Comparison of ENCODE assay signal across 8 cellular contexts in genomic region chr2:101306410-101306809, GRCh38. TPM values are rescaled to one million over a fixed set of nuclear protein-coding genes. Genes with fewer than 3 reads are reported as not detected.
DNase-seq lines count a peak whose midpoint lies in the region; ATAC-seq and TF ChIP-seq lines count a peak whose summit lies in the region.

No MANE protein-coding gene starts in this region.

- H3K4me1 ChIP-seq in PC-3 (ENCODE audit: insufficient read depth, low read length): peaks cover 53% of the 10 kb centered on the region

- DNase-seq in CD1c-positive myeloid dendritic cell (ENCODE audit: extremely low spot score) (peak; percentile 41), PC-3 (no peak), coronary artery (ENCODE audit: low spot score) (no peak), osteocyte (ENCODE audit: extremely low spot score, unreplicated experiment) (no peak), NCI-H526 treated with DMSO at 0.1 percent for 48 hours (lab: John Stamatoyannopoulos, UW) (no peak), D341Med (ENCODE audit: low spot score) (no peak), foreskin melanocyte (no peak)

- no peaks in the 10 kb centered on the region for H3K9me3 ChIP-seq in PC-3 (ENCODE audit: low read length)

- H3K9ac ChIP-seq in PC-3 (ENCODE audit: low read length): peak overlapping the region; percentile 95

- no peaks in the 10 kb centered on the region for H3K27me3 Mint-ChIP-seq in osteocyte (ENCODE audit: unreplicated experiment)

- H3K27ac ChIP-seq in PC-3 (ENCODE audit: low read length): peak overlapping the region; percentile 53; the same call in 1 of the 2 replicates
- H3K27ac ChIP-seq in coronary artery: peak overlapping the region; percentile 92 to 96

- peak; percentile 11 for ATAC-seq in GM21528 (IDR thresholded peaks at IDR 0.05; ENCODE audit: low FRiP score, unreplicated experiment)
- ATAC-seq in PC-3: 0 out of 2 replicates have a peak, but pooled peaks have one; percentile 3

- CTCF ChIA-PET in PC-3 (lab: Charles Lee): interaction anchor here (1.0 kb wide), 1 partner anchor 36 kb away, joined by 3 read pairs; no protein-coding TSS in a partner anchor

- peak overlapping the region; percentile 90 for H3K4me3 Mint-ChIP-seq in osteocyte (ENCODE audit: unreplicated experiment)

- intact Hi-C loops in PC-3 (cut with micrococcal nuclease): loop anchor here (2.0 kb wide), 1 partner anchor 28 kb away; no protein-coding TSS in a partner anchor

- H4K20me1 ChIP-seq in PC-3 (ENCODE audit: low read length): peaks cover 49% of the 10 kb centered on the region

- peaks cover 42% of the 10 kb centered on the region for H3K4me1 Mint-ChIP-seq in osteocyte (ENCODE audit: unreplicated experiment)

- H3F3A ChIP-seq in PC-3 (ENCODE audit: low read length, unreplicated experiment): no peaks in the 10 kb centered on the region

- no TSS peak for BruUV-seq in PC-3 (replicated peaks; lab: Mats Ljungman, UMichigan)

- H3K36me3 ChIP-seq in PC-3 (ENCODE audit: low read depth, low read length): peaks cover 6% of the 10 kb centered on the region; the same call in 1 of the 2 replicates

- H3K4me3 ChIP-seq in PC-3 (ENCODE audit: low read length): peak overlapping the region; percentile 83
- H3K4me3 ChIP-seq in coronary artery: peak overlapping the region; percentile 97

- H2AFZ ChIP-seq in PC-3 (ENCODE audit: low read length): no peak overlapping the region

- H3K27ac Mint-ChIP-seq in osteocyte (ENCODE audit: unreplicated experiment): peak overlapping the region; percentile 88

- peak overlapping the region; percentile 92 for H3K4me2 ChIP-seq in PC-3 (ENCODE audit: low read length)

- no peaks in the 10 kb centered on the region for H3K9me2 ChIP-seq in PC-3 (replicated peaks; ENCODE audit: low read length)

- TF ChIP-seq CTCF in PC-3 (conservative IDR thresholded peaks at IDR 0.05; ENCODE audit: low read depth, low read length) (no peak), coronary artery (IDR thresholded peaks at IDR 0.05) (no peak), osteocyte (IDR thresholded peaks at IDR 0.05) (no peak)

- no peaks in the 10 kb centered on the region for H3K27me3 ChIP-seq in PC-3 (ENCODE audit: low read length)

- peaks cover 2% of the 10 kb centered on the region for H3K36me3 Mint-ChIP-seq in osteocyte (ENCODE audit: unreplicated experiment)

- POLR2A ChIA-PET in PC-3 (lab: Charles Lee; ENCODE audit: unreplicated experiment): interaction anchor here (0.5 kb wide), 1 partner anchor 88 kb away, joined by 34 read pairs; no protein-coding TSS in a partner anchor

- H3K9me3 Mint-ChIP-seq in osteocyte (ENCODE audit: unreplicated experiment): no peaks in the 10 kb centered on the region

- peaks cover 71% of the 10 kb centered on the region for H3K79me2 ChIP-seq in PC-3 (ENCODE audit: low read length)

RNA-seq across cellular contexts. Expression of gene RNF149, which starts 2.1 kb away (rescaled TPM):
- total RNA-seq in PC-3 (2014; rRNA removed): 47.3 and 68.0 TPM in 2 replicates
- 31.8 and 34.7 TPM in 2 replicates for total RNA-seq in osteocyte

RNA-seq across cellular contexts. Expression of gene CNOT11, which starts 53.7 kb away (rescaled TPM):
- total RNA-seq in PC-3 (2014; rRNA removed) (44.9 and 48.5 TPM in 2 replicates), osteocyte (31.4 and 36.8 TPM in 2 replicates)
